ENCODE assay signal across 9 cellular contexts in the genomic region with DNA sequence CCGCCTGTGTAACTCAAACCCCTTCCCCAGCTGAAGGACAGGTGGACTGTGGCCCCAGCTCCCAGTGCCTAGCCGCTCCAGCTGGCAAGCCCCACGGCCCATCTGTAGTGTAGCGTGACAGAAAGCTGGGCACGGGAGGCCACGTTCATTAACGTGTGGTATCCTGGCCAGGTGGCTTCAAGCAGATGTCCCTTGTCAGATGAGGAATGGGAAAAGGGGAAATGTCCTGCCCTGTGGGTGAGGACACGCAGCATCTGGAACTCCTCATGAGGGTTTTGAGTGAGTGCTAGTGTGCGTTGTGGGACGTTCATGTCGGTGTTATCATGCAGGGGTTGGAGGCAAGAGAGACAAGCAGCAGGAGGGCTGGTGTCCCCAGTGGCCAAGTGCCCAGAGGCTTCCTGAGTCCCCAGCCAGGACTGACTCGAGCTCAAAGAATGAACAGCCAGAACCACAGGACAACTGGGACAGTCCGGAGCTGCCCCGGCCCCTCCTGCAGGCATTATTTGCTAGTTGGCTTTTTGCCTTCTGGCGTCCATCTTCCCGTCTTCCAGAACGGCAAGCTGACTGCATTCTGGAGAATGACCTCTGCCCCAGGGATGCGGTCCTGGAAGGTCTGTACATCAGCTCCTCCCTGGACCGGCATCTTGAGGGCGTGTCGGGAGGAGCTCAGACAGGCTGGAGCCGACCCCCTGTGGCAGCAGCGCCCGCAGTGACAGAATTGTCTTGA. TPM values are rescaled to one million over a fixed set of nuclear protein-coding genes. Genes with fewer than 3 reads are reported as not detected.
A peak's percentile ranks its signal among the peaks of the same experiment; 100 is the strongest.
DNase-seq lines count a peak whose midpoint lies in the region; ATAC-seq and TF ChIP-seq lines count a peak whose summit lies in the region.
"Had no signal": no experiment of that assay in that cellular context is flagged by ENCODE, and none has a peak within 500 bp of the region (broad histone marks: within the 10 kb centered on the region; RNA-seq: fewer than 3 reads in every experiment).

No MANE protein-coding gene starts in this region.

- ATAC-seq in WTC11: no peak
- ATAC-seq in HG03095 (IDR thresholded peaks at IDR 0.05; ENCODE audit: unreplicated experiment): no peak

- POLR2A ChIA-PET in activated CD4-positive, alpha-beta T cell treated with anti-CD3 and anti-CD28 coated beads, Interleukin-2, amount 10 ng/mL, durations not matched to agents 7 days and 5 days (lab: Charles Lee): interaction anchor here (0.6 kb wide), 1 partner anchor 52 kb away, joined by 3 read pairs; no protein-coding TSS in a partner anchor
- POLR2A ChIA-PET in WTC11 (lab: Charles Lee): interaction anchor here (0.6 kb wide), 1 partner anchor 1013 kb away, joined by 3 read pairs; no protein-coding TSS in a partner anchor

- H3K4me3 Mint-ChIP-seq in activated CD4-positive, alpha-beta T cell treated with anti-CD3 and anti-CD28 coated beads, Interleukin-2, amount 10 ng/mL, durations not matched to agents 7 days and 5 days: no peak overlapping the region
- no peak overlapping the region for H3K4me3 Mint-ChIP-seq in WTC11

- WGBS in tibial nerve, 2 donors: 56 to 59% methylated on average over 23 of the region's 24 CpGs

- peaks cover 26% of the 10 kb centered on the region for H3K4me1 Mint-ChIP-seq in activated CD4-positive, alpha-beta T cell treated with anti-CD3 and anti-CD28 coated beads, Interleukin-2, amount 10 ng/mL, durations not matched to agents 7 days and 5 days
- H3K4me1 Mint-ChIP-seq in WTC11: no peaks in the 10 kb centered on the region

- H3K27me3 ChIP-seq in tibial nerve: no peaks in the 10 kb centered on the region

- H3K36me3 ChIP-seq in tibial nerve: peaks cover 0 to 80% (median 0%) of the 10 kb centered on the region in 3 donors

- no peak for DNase-seq in activated CD4-positive, alpha-beta T cell treated with anti-CD3 and anti-CD28 coated beads, Interleukin-2, amount 10 ng/mL, durations not matched to agents 7 days and 5 days
- no peak for DNase-seq in activated CD4-positive, alpha-beta T cell treated with anti-CD3 and anti-CD28 coated beads, Interleukin-2, amount 50 U/mL, for 1 hour
- no peak for DNase-seq in WTC11 (ENCODE audit: low spot score)
- peak; percentile 25 for DNase-seq in kidney tubule cell (ENCODE audit: low spot score)
- no peak for DNase-seq in tibial nerve (ENCODE audit: low spot score in 2 of 2)
- DNase-seq in pons (ENCODE audit: low spot score): no peak
- no peak for DNase-seq in activated naive CD4-positive, alpha-beta T cell treated with anti-CD3 and anti-CD28 coated beads, Interleukin-2, amount 50 U/mL, for 16 hours
- DNase-seq: caudate nucleus had no signal

- H3K27ac ChIP-seq in tibial nerve: peak overlapping the region in 3 of 4 donors; percentile 8 to 34 (median 17)

- TF ChIP-seq CTCF in WTC11 (IDR thresholded peaks at IDR 0.05): no peak
- TF ChIP-seq CTCF in tibial nerve (IDR thresholded peaks at IDR 0.05): no peak

- TF ChIP-seq EP300 in tibial nerve (IDR thresholded peaks at IDR 0.05): no peak

- H3K27ac Mint-ChIP-seq in activated CD4-positive, alpha-beta T cell treated with anti-CD3 and anti-CD28 coated beads, Interleukin-2, amount 10 ng/mL, durations not matched to agents 7 days and 5 days: peak overlapping the region; percentile 5
- peak overlapping the region; percentile 15; the same call in 1 of the 2 replicates for H3K27ac Mint-ChIP-seq in WTC11

- peaks cover 34% of the 10 kb centered on the region for H3K36me3 Mint-ChIP-seq in activated CD4-positive, alpha-beta T cell treated with anti-CD3 and anti-CD28 coated beads, Interleukin-2, amount 10 ng/mL, durations not matched to agents 7 days and 5 days (ENCODE audit: low read depth)
- no peaks in the 10 kb centered on the region for H3K36me3 Mint-ChIP-seq in WTC11

- no peaks in the 10 kb centered on the region for H3K9me3 Mint-ChIP-seq in activated CD4-positive, alpha-beta T cell treated with anti-CD3 and anti-CD28 coated beads, Interleukin-2, amount 10 ng/mL, durations not matched to agents 7 days and 5 days
- no peaks in the 10 kb centered on the region for H3K9me3 Mint-ChIP-seq in WTC11

- CTCF ChIA-PET in activated CD4-positive, alpha-beta T cell treated with anti-CD3 and anti-CD28 coated beads, Interleukin-2, amount 10 ng/mL, durations not matched to agents 7 days and 5 days (lab: Charles Lee): interaction anchor here (1.0 to 4.6 kb wide), 5 partner anchors 8 to 14 kb away, joined by 3 to 25 read pairs (median 4); no protein-coding TSS in a partner anchor
- CTCF ChIA-PET in WTC11 (lab: Charles Lee): interaction anchor here (0.6 to 3.0 kb wide), 5 partner anchors 12 to 328 kb away, joined by 3 to 11 read pairs (median 6); no protein-coding TSS in a partner anchor

- H3K4me1 ChIP-seq in tibial nerve: peaks cover 0 to 12% (median 0%) of the 10 kb centered on the region in 4 donors

- no peak overlapping the region for H3K4me3 ChIP-seq in tibial nerve

- TF ChIP-seq POLR2A in tibial nerve (IDR thresholded peaks at IDR 0.05): no peak

- H3K27me3 Mint-ChIP-seq in activated CD4-positive, alpha-beta T cell treated with anti-CD3 and anti-CD28 coated beads, Interleukin-2, amount 10 ng/mL, durations not matched to agents 7 days and 5 days: no peaks in the 10 kb centered on the region
- no peaks in the 10 kb centered on the region for H3K27me3 Mint-ChIP-seq in WTC11 (ENCODE audit: low read depth)

- H3K9me3 ChIP-seq in tibial nerve: no peaks in the 10 kb centered on the region

TF ChIP-seq in WTC11, 78 proteins besides CTCF, POLR2A, EP300 and RAD21 (continues in another document):
- TF ChIP-seq NR2C2 (CRISPR knock-in tag; IDR thresholded peaks at IDR 0.05): no peak
- TF ChIP-seq CDX4 (CRISPR knock-in tag; IDR thresholded peaks at IDR 0.05; ENCODE audit: borderline replicate concordance): no peak
- TF ChIP-seq NFE2L1 (CRISPR knock-in tag; IDR thresholded peaks at IDR 0.05): no peak
- TF ChIP-seq, protein P1, sequence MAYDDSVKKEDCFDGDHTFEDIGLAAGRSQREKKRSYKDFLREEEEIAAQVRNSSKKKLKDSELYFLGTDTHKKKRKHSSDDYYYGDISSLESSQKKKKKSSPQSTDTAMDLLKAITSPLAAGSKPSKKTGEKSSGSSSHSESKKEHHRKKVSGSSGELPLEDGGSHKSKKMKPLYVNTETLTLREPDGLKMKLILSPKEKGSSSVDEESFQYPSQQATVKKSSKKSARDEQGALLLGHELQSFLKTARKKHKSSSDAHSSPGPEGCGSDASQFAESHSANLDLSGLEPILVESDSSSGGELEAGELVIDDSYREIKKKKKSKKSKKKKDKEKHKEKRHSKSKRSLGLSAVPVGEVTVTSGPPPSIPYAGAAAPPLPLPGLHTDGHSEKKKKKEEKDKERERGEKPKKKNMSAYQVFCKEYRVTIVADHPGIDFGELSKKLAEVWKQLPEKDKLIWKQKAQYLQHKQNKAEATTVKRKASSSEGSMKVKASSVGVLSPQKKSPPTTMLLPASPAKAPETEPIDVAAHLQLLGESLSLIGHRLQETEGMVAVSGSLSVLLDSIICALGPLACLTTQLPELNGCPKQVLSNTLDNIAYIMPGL (CRISPR knock-in tag; IDR thresholded peaks at IDR 0.05): no peak
- TF ChIP-seq FOXP4 (CRISPR knock-in tag; IDR thresholded peaks at IDR 0.05): no peak
- TF ChIP-seq TEAD4 (CRISPR knock-in tag; IDR thresholded peaks at IDR 0.05): no peak
- TF ChIP-seq OVOL2 (CRISPR knock-in tag; IDR thresholded peaks at IDR 0.05; ENCODE audit: borderline replicate concordance): no peak
- no peak for TF ChIP-seq MYBL2 (CRISPR knock-in tag; IDR thresholded peaks at IDR 0.05)
- TF ChIP-seq, protein P2, sequence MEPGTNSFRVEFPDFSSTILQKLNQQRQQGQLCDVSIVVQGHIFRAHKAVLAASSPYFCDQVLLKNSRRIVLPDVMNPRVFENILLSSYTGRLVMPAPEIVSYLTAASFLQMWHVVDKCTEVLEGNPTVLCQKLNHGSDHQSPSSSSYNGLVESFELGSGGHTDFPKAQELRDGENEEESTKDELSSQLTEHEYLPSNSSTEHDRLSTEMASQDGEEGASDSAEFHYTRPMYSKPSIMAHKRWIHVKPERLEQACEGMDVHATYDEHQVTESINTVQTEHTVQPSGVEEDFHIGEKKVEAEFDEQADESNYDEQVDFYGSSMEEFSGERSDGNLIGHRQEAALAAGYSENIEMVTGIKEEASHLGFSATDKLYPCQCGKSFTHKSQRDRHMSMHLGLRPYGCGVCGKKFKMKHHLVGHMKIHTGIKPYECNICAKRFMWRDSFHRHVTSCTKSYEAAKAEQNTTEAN (CRISPR knock-in tag; IDR thresholded peaks at IDR 0.05): no peak
- no peak for TF ChIP-seq NFYB (CRISPR knock-in tag; conservative IDR thresholded peaks at IDR 0.05; ENCODE audit: low read depth)
- no peak for TF ChIP-seq JUN (CRISPR knock-in tag; IDR thresholded peaks at IDR 0.05)

RNA-seq across cellular contexts. Expression of gene KDM8, which starts 19.3 kb away (rescaled TPM):
- total RNA-seq in activated CD4-positive, alpha-beta T cell treated with anti-CD3 and anti-CD28 coated beads, Interleukin-2, amount 10 ng/mL, durations not matched to agents 7 days and 5 days: 10 to 100 TPM; 22.5 to 25.0 TPM
- total RNA-seq in WTC11 (2021): 10.9 to 16.5 TPM (median 11.7 TPM) in 3 replicates
- total RNA-seq in tibial nerve: 1 to 10 TPM; 2.3 to 7.6 (median 4.8) TPM

RNA-seq across cellular contexts. Expression of gene NSMCE1, which starts 45.9 kb away (rescaled TPM):
- 100 to 1,000 TPM in 1 of 2 experiments, 10 to 100 TPM in 1; 95.8 to 106 TPM for total RNA-seq in activated CD4-positive, alpha-beta T cell treated with anti-CD3 and anti-CD28 coated beads, Interleukin-2, amount 10 ng/mL, durations not matched to agents 7 days and 5 days
- 29.4 to 44.8 TPM (median 43.8 TPM) in 3 replicates for total RNA-seq in WTC11 (2021)
- total RNA-seq in tibial nerve: 10 to 100 TPM; 27.7 to 41.4 (median 31.5) TPM
